Comparison of ENCODE assay signal across 24 cellular contexts in genomic region chr18:49237031-49237430, GRCh38.
"Had no signal": no experiment of that assay in that cellular context is flagged by ENCODE, and none has a peak within 500 bp of the region (broad histone marks: within the 10 kb centered on the region; RNA-seq: fewer than 3 reads in every experiment).

No MANE protein-coding gene starts in this region.

- H3K27me3 Mint-ChIP-seq: memory B cell; naive thymus-derived CD4-positive, alpha-beta T cell had no signal

- H3K27ac ChIP-seq: coronary artery, dorsolateral prefrontal cortex, epithelial cell of prostate, esophagus squamous epithelium, gastrocnemius medialis, heart right ventricle, left lung, lower lobe of right lung had no signal

- H3K4me3 Mint-ChIP-seq: memory B cell; naive thymus-derived CD4-positive, alpha-beta T cell had no signal

- DNase-seq: dermis blood vessel endothelial cell; dorsolateral prefrontal cortex; effector CD4-positive, alpha-beta T cell; effector memory CD4-positive, alpha-beta T cell; erythroblast; esophagus squamous epithelium; foreskin fibroblast; foreskin melanocyte; gastrocnemius medialis; glutamatergic neuron; head of caudate nucleus; heart right ventricle; hippocampal formation; left cardiac atrium; left lung; left ventricle myocardium superior; lower lobe of right lung; mesendoderm; midbrain; naive thymus-derived CD4-positive, alpha-beta T cell had no signal

- H3K4me1 ChIP-seq: esophagus squamous epithelium, gastrocnemius medialis, left lung, lower lobe of right lung had no signal

- H3K27ac Mint-ChIP-seq: memory B cell; naive thymus-derived CD4-positive, alpha-beta T cell had no signal

- H3K4me1 Mint-ChIP-seq: memory B cell had no signal

- H3K9me3 Mint-ChIP-seq: memory B cell; naive thymus-derived CD4-positive, alpha-beta T cell had no signal

- H3K4me3 ChIP-seq: coronary artery, dorsolateral prefrontal cortex, esophagus squamous epithelium, gastrocnemius medialis, heart right ventricle, left lung, lower lobe of right lung had no signal

- ATAC-seq: esophagus mucosa; gastrocnemius medialis; heart right ventricle; left cardiac atrium; left lung; left ventricle myocardium superior; lower lobe of right lung; naive thymus-derived CD4-positive, alpha-beta T cell had no signal

- H3K27me3 ChIP-seq: dorsolateral prefrontal cortex, esophagus squamous epithelium, gastrocnemius medialis, heart right ventricle, left lung had no signal

- H3K36me3 ChIP-seq: gastrocnemius medialis, left lung, lower lobe of right lung had no signal

- H3K9me3 ChIP-seq: esophagus squamous epithelium, gastrocnemius medialis, left lung, lower lobe of right lung had no signal
